2 cellular contexts compared by ENCODE assay signal in genomic region chr11:62604460-62605130, GRCh38.
TF ChIP-seq lines count a peak whose summit lies in the region.

No MANE protein-coding gene starts in this region.

TF ChIP-seq in IMR-90, 13 proteins besides CTCF, POLR2A, EP300 and RAD21:
- TF ChIP-seq MAFK (IDR thresholded peaks at IDR 0.05; ENCODE audit: low read depth, low read length): no peak
- TF ChIP-seq CEBPB (IDR thresholded peaks at IDR 0.05; ENCODE audit: low read depth, low read length): no peak
- no peak for TF ChIP-seq CHD1 (IDR thresholded peaks at IDR 0.05; ENCODE audit: low read depth, low read length)
- TF ChIP-seq USF2 (IDR thresholded peaks at IDR 0.05; ENCODE audit: low read depth, low read length): no peak
- no peak for TF ChIP-seq MAZ (IDR thresholded peaks at IDR 0.05; ENCODE audit: borderline replicate concordance, low read depth, low read length)
- TF ChIP-seq BHLHE40 (IDR thresholded peaks at IDR 0.05; ENCODE audit: low read depth, low read length): no peak
- no peak for TF ChIP-seq ELK1 (IDR thresholded peaks at IDR 0.05; ENCODE audit: borderline replicate concordance, low read depth, low read length)
- no peak for TF ChIP-seq MXI1 (IDR thresholded peaks at IDR 0.05; ENCODE audit: borderline replicate concordance, low read depth, low read length)
- TF ChIP-seq RCOR1 (IDR thresholded peaks at IDR 0.05; ENCODE audit: insufficient replicate concordance, low read length): no peak
- TF ChIP-seq NFE2L2 (IDR thresholded peaks at IDR 0.05; ENCODE audit: low read depth, low read length): no peak
- TF ChIP-seq SMC3 (IDR thresholded peaks at IDR 0.05; ENCODE audit: low read depth, low read length): no peak
- no peak for TF ChIP-seq RFX5 (IDR thresholded peaks at IDR 0.05; ENCODE audit: low read depth, low read length)
- no peak for TF ChIP-seq FOS (IDR thresholded peaks at IDR 0.05; ENCODE audit: low read depth, low read length)

TF ChIP-seq in K562, 482 proteins besides CTCF, POLR2A, EP300 and RAD21:
- peak; percentile 54; the same call in 1 of the 2 replicates for TF ChIP-seq ZBTB33 (CRISPR knock-in tag; IDR thresholded peaks at IDR 0.05)
- no peak for TF ChIP-seq HNRNPLL (IDR thresholded peaks at IDR 0.05; ENCODE audit: low read depth, low read length, poor library complexity, severe bottlenecking)
